13 cellular contexts compared by ENCODE assay signal in genomic region chr6:38068854-38069253, GRCh38.
DNase-seq lines count a peak whose midpoint lies in the region; ATAC-seq, FAIRE-seq and TF ChIP-seq lines count a peak whose summit lies in the region.
"Had no signal": no experiment of that assay in that cellular context is flagged by ENCODE, and none has a peak within 500 bp of the region (broad histone marks: within the 10 kb centered on the region; RNA-seq: fewer than 3 reads in every experiment).

No MANE protein-coding gene starts in this region.

- H3K79me2 ChIP-seq in PC-3 (ENCODE audit: low read length), result 0 out of 2 replicates have a peak, but pooled peaks cover 3% of the 10 kb centered on the region

- DNase-seq in GM12892 (ENCODE audit: insufficient read length), result no peak
- DNase-seq in PC-3, result peak; percentile 30
- peak; percentile 14 for DNase-seq in fibroblast of villous mesenchyme (ENCODE audit: low read depth)
- no peak for DNase-seq in NOMO-1 treated with dmso at 0.1 percent for 144 hours (lab: John Stamatoyannopoulos, UW; ENCODE audit: unreplicated experiment)
- no peak for DNase-seq in ACHN
- no peak for DNase-seq in activated CD4-positive, alpha-beta memory T cell treated with anti-CD3 and anti-CD28 coated beads, Interleukin-2, amount 10 ng/mL, durations not matched to agents 7 days and 5 days
- DNase-seq: activated CD4-positive, alpha-beta T cell treated with anti-CD3 and anti-CD28 coated beads, Interleukin-2, amount 50 U/mL, for 48 hours; stimulated activated CD4-positive, alpha-beta T cell treated with anti-CD3 and anti-CD28 coated beads, Interleukin-2, amount 100 ng/mL, for 24 hours; T-helper 17 cell had no signal

- peaks cover 6% of the 10 kb centered on the region for H3K36me3 Mint-ChIP-seq in activated CD4-positive, alpha-beta memory T cell treated with anti-CD3 and anti-CD28 coated beads, Interleukin-2, amount 10 ng/mL, durations not matched to agents 7 days and 5 days (ENCODE audit: low read depth)

- CTCF ChIA-PET in PC-3 (lab: Charles Lee), result no interaction called here
- CTCF ChIA-PET in activated CD4-positive, alpha-beta memory T cell treated with anti-CD3 and anti-CD28 coated beads, Interleukin-2, amount 10 ng/mL, durations not matched to agents 7 days and 5 days (lab: Charles Lee), result no interaction called here

- H3K4me3 Mint-ChIP-seq in activated CD4-positive, alpha-beta memory T cell treated with anti-CD3 and anti-CD28 coated beads, Interleukin-2, amount 10 ng/mL, durations not matched to agents 7 days and 5 days, result no peak overlapping the region
- H3K4me3 Mint-ChIP-seq: T-helper 17 cell had no signal

- H4K20me1 ChIP-seq in PC-3 (ENCODE audit: low read length), result peaks cover 4% of the 10 kb centered on the region; the same call in 1 of the 2 replicates

- no peaks in the 10 kb centered on the region for H3K27me3 ChIP-seq in PC-3 (ENCODE audit: low read length)
- H3K27me3 ChIP-seq: BLaER1 had no signal

- H3K9me2 ChIP-seq in PC-3 (replicated peaks; ENCODE audit: low read length), result no peaks in the 10 kb centered on the region

- no peaks in the 10 kb centered on the region for H3F3A ChIP-seq in PC-3 (ENCODE audit: low read length, unreplicated experiment)

- peaks cover 3% of the 10 kb centered on the region; the same call in 1 of the 2 replicates for H3K36me3 ChIP-seq in PC-3 (ENCODE audit: low read depth, low read length)

- H3K9ac ChIP-seq in PC-3 (ENCODE audit: low read length), result no peak overlapping the region
- H3K9ac ChIP-seq: BLaER1, KMS-11 had no signal

- intact Hi-C loops in PC-3 (cut with micrococcal nuclease), result no loop called here

- H3K4me2 ChIP-seq in PC-3 (ENCODE audit: low read length), result no peak overlapping the region
- H3K4me2 ChIP-seq: BLaER1, KMS-11 had no signal

- no peaks in the 10 kb centered on the region for H3K4me1 ChIP-seq in PC-3 (ENCODE audit: insufficient read depth, low read length)

- TF ChIP-seq CTCF in 22Rv1 (IDR thresholded peaks at IDR 0.05) (peak; percentile 32), PC-3 (conservative IDR thresholded peaks at IDR 0.05; ENCODE audit: low read depth, low read length) (peak; percentile 43; the same call in 1 of the 2 replicates), fibroblast of villous mesenchyme (IDR thresholded peaks at IDR 0.05; ENCODE audit: insufficient read depth, low read depth, low read length) (no peak)

- TF ChIP-seq POLR2A in GM12892 (IDR thresholded peaks at IDR 0.05; ENCODE audit: low read depth, low read length), result no peak

- peak; percentile 38 for FAIRE-seq in GM12892 (lab: Jason Lieb, UNC)

- no TSS peak for BruUV-seq in PC-3 (replicated peaks; lab: Mats Ljungman, UMichigan)

- in situ Hi-C loops in ACHN (cut with HindIII; ENCODE audit: low pct_ligation_motif_present, low pct_unique_long_range_greater_than_20kb, low sequenced_read_pairs), result no loop called here

- no peaks in the 10 kb centered on the region for H3K9me3 ChIP-seq in PC-3 (ENCODE audit: low read length)
- H3K9me3 ChIP-seq: BLaER1 had no signal

- H3K4me1 Mint-ChIP-seq in activated CD4-positive, alpha-beta memory T cell treated with anti-CD3 and anti-CD28 coated beads, Interleukin-2, amount 10 ng/mL, durations not matched to agents 7 days and 5 days, result no peaks in the 10 kb centered on the region

- H3K27ac ChIP-seq in 22Rv1, result no peak overlapping the region
- no peak overlapping the region for H3K27ac ChIP-seq in PC-3 (ENCODE audit: low read length)
- H3K27ac ChIP-seq: BLaER1, KMS-11 had no signal

- H2AFZ ChIP-seq in PC-3 (ENCODE audit: low read length), result no peak overlapping the region

- H3K27ac Mint-ChIP-seq in activated CD4-positive, alpha-beta memory T cell treated with anti-CD3 and anti-CD28 coated beads, Interleukin-2, amount 10 ng/mL, durations not matched to agents 7 days and 5 days, result no peak overlapping the region
- H3K27ac Mint-ChIP-seq: T-helper 17 cell had no signal

- no peaks in the 10 kb centered on the region for H3K27me3 Mint-ChIP-seq in activated CD4-positive, alpha-beta memory T cell treated with anti-CD3 and anti-CD28 coated beads, Interleukin-2, amount 10 ng/mL, durations not matched to agents 7 days and 5 days
- H3K27me3 Mint-ChIP-seq: T-helper 17 cell had no signal

- H3K4me3 ChIP-seq in PC-3 (ENCODE audit: low read length) (no peak overlapping the region), fibroblast of villous mesenchyme (ENCODE audit: low read depth, low read length) (no peak overlapping the region)
- H3K4me3 ChIP-seq: BLaER1 had no signal

- POLR2A ChIA-PET in PC-3 (lab: Charles Lee; ENCODE audit: unreplicated experiment), result no interaction called here
- POLR2A ChIA-PET in activated CD4-positive, alpha-beta memory T cell treated with anti-CD3 and anti-CD28 coated beads, Interleukin-2, amount 10 ng/mL, durations not matched to agents 7 days and 5 days (lab: Charles Lee), result no interaction called here

- H3K9me3 Mint-ChIP-seq in activated CD4-positive, alpha-beta memory T cell treated with anti-CD3 and anti-CD28 coated beads, Interleukin-2, amount 10 ng/mL, durations not matched to agents 7 days and 5 days, result no peaks in the 10 kb centered on the region

- no peak for ATAC-seq in PC-3
- ATAC-seq in GM19351 (IDR thresholded peaks at IDR 0.05; ENCODE audit: unreplicated experiment), result no peak
- ATAC-seq: T-helper 17 cell had no signal

Comparison
In these comparisons a context has a peak if more than half of its experiments do, and no peak if none do; other contexts are left out.
1. DNase-seq: peak in PC-3 (single experiment) and fibroblast of villous mesenchyme (single experiment); none in GM12892 (single experiment), NOMO-1 treated with dmso at 0.1 percent for 144 hours (single experiment), ACHN (single experiment) and activated CD4-positive, alpha-beta memory T cell treated with anti-CD3 and anti-CD28 coated beads, Interleukin-2, amount 10 ng/mL, durations not matched to agents 7 days and 5 days (single experiment).